Comparison of ENCODE assay signal across 13 cellular contexts in the genomic region with DNA sequence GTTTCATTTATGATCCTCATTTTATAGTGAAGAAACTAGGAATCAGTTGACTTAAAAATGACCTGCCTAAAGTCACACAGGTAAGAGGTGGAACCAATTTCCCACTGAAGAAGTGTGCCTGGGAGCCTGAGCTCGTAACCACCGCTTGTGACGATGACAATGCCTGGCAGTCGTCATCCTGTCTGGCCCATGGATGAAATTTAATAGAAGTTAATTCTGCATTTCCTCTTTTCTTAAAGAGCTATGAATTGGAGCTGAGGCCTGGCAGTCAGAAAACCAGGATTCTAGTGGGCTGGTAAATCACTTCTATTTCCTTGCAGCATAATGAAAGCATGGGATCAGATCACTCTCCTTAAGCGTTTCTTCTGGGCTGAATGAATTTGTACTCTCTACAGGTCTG.
DNase-seq lines count a peak whose midpoint lies in the region; ATAC-seq and TF ChIP-seq lines count a peak whose summit lies in the region.
"Had no signal": no experiment of that assay in that cellular context is flagged by ENCODE, and none has a peak within 500 bp of the region (broad histone marks: within the 10 kb centered on the region; RNA-seq: fewer than 3 reads in every experiment).

No MANE protein-coding gene starts in this region.

- no peaks in the 10 kb centered on the region for H3K9me3 Mint-ChIP-seq in naive thymus-derived CD8-positive, alpha-beta T cell
- H3K9me3 Mint-ChIP-seq: activated T-helper 1 cell treated with anti-CD3 and anti-CD28 coated beads, Interleukin-12 subunit alpha, Interleukin-12 subunit beta, Interleukin-2, Interleukin-4 antibody, amounts not matched to agents 30 ng/mL and 10 ng/mL and 1 ng/mL, durations not matched to agents 14 hours and 24 hours and 36 hours; type B pancreatic cell had no signal

- POLR2A ChIA-PET in naive thymus-derived CD8-positive, alpha-beta T cell (lab: Charles Lee): no interaction called here

- H3K36me3 Mint-ChIP-seq in naive thymus-derived CD8-positive, alpha-beta T cell: no peaks in the 10 kb centered on the region
- H3K36me3 Mint-ChIP-seq: type B pancreatic cell had no signal

- no peaks in the 10 kb centered on the region for H4K20me1 ChIP-seq in BLaER1

- H3K4me2 ChIP-seq in BLaER1: peak overlapping the region; percentile 88

- H3K27me3 ChIP-seq in BLaER1 (no peaks in the 10 kb centered on the region), SJCRH30 (peaks cover 3% of the 10 kb centered on the region; the same call in 1 of the 2 replicates)

- H3K9ac ChIP-seq in BLaER1: peak overlapping the region; percentile 62

- peak overlapping the region in 7 of 10 donors; percentile 66 to 94 (median 83) for H3K27ac Mint-ChIP-seq in naive thymus-derived CD8-positive, alpha-beta T cell
- H3K27ac Mint-ChIP-seq: type B pancreatic cell had no signal

- no peaks in the 10 kb centered on the region for H3K9me3 ChIP-seq in BLaER1
- no peaks in the 10 kb centered on the region for H3K9me3 ChIP-seq in SJCRH30 (replicated peaks)
- H3K9me3 ChIP-seq: prostate gland had no signal

- DNase-seq in MV-4-11 (lab: John Stamatoyannopoulos, UW) (peak; percentile 15), coronary artery (ENCODE audit: low spot score) (no peak), inferior parietal cortex (ENCODE audit: extremely low spot score) (no peak), GOT3 (lab: John Stamatoyannopoulos, UW) (no peak), SJCRH30 (no peak)
- no peak for DNase-seq in naive thymus-derived CD8-positive, alpha-beta T cell
- DNase-seq: activated CD4-positive, CD25-positive, alpha-beta regulatory T cell had no signal

- H3K4me3 Mint-ChIP-seq in naive thymus-derived CD8-positive, alpha-beta T cell: no peak overlapping the region
- H3K4me3 Mint-ChIP-seq: activated T-helper 1 cell treated with anti-CD3 and anti-CD28 coated beads, Interleukin-12 subunit alpha, Interleukin-12 subunit beta, Interleukin-2, Interleukin-4 antibody, amounts not matched to agents 30 ng/mL and 10 ng/mL and 1 ng/mL, durations not matched to agents 14 hours and 24 hours and 36 hours had no signal

- peaks cover 9 to 44% (median 33%) of the 10 kb centered on the region in 4 donors for H3K4me1 Mint-ChIP-seq in naive thymus-derived CD8-positive, alpha-beta T cell

- no peak for ATAC-seq in naive thymus-derived CD8-positive, alpha-beta T cell
- no peak for ATAC-seq in GM19455 (IDR thresholded peaks at IDR 0.05; ENCODE audit: unreplicated experiment)

- H3K4me1 ChIP-seq in BLaER1 (peaks cover 84% of the 10 kb centered on the region), SJCRH30 (no peaks in the 10 kb centered on the region)
- H3K4me1 ChIP-seq: prostate gland had no signal

- H3K4me3 ChIP-seq in BLaER1 (peak overlapping the region; percentile 36), coronary artery (peak overlapping the region; percentile 54), SJCRH30 (no peak overlapping the region)
- H3K4me3 ChIP-seq: prostate gland had no signal

- TF ChIP-seq CTCF in coronary artery (IDR thresholded peaks at IDR 0.05): no peak

- H3K27ac ChIP-seq in BLaER1: peak overlapping the region; percentile 73
- H3K27ac ChIP-seq in coronary artery: no peak overlapping the region
- no peak overlapping the region for H3K27ac ChIP-seq in SJCRH30
- H3K27ac ChIP-seq: C4-2B had no signal

- H3K36me3 ChIP-seq in BLaER1: no peaks in the 10 kb centered on the region
- no peaks in the 10 kb centered on the region for H3K36me3 ChIP-seq in SJCRH30
- H3K36me3 ChIP-seq: prostate gland had no signal

- peaks cover 0 to 2% (median 0%) of the 10 kb centered on the region in 5 donors for H3K27me3 Mint-ChIP-seq in naive thymus-derived CD8-positive, alpha-beta T cell
